ENCODE assay signal across 2 cellular contexts in genomic region chr5:6686916-6687409, GRCh38.
TF ChIP-seq lines count a peak whose summit lies in the region.

No MANE protein-coding gene starts in this region.

TF ChIP-seq in IMR-90, 13 proteins besides CTCF, POLR2A, EP300 and RAD21:
- TF ChIP-seq MXI1 (IDR thresholded peaks at IDR 0.05; ENCODE audit: borderline replicate concordance, low read depth, low read length) (peak; percentile 42; the same call in 1 of the 2 replicates), SMC3 (IDR thresholded peaks at IDR 0.05; ENCODE audit: low read depth, low read length) (peak; percentile 24; the same call in 1 of the 2 replicates), FOS (IDR thresholded peaks at IDR 0.05; ENCODE audit: low read depth, low read length) (no peak)
TF ChIP-seq in IMR-90: peak in this region for 2.

TF ChIP-seq in H1, 55 proteins besides CTCF, POLR2A, EP300 and RAD21:
- no peak for TF ChIP-seq GABPA (IDR thresholded peaks at IDR 0.05; ENCODE audit: borderline replicate concordance, insufficient read depth, low read length)
- TF ChIP-seq USF2 (IDR thresholded peaks at IDR 0.05; ENCODE audit: low read length) = no peak
- 0 out of 2 replicates have a peak, but pooled peaks have one; percentile 32 for TF ChIP-seq SP4 (IDR thresholded peaks at IDR 0.05; ENCODE audit: low read length)
- TF ChIP-seq EZH2 (IDR thresholded peaks at IDR 0.05; ENCODE audit: low read depth, low read length, severe bottlenecking) = no peak
- no peak for TF ChIP-seq E2F6 (IDR thresholded peaks at IDR 0.05)
- TF ChIP-seq RFX5 (IDR thresholded peaks at IDR 0.05; ENCODE audit: borderline replicate concordance, low read depth, low read length) = no peak
- no peak for TF ChIP-seq TCF12 (IDR thresholded peaks at IDR 0.05; ENCODE audit: low read depth, low read length)
- peak; percentile 96 for TF ChIP-seq TBP (IDR thresholded peaks at IDR 0.05; ENCODE audit: low read depth, low read length)
- TF ChIP-seq CEBPB (IDR thresholded peaks at IDR 0.05; ENCODE audit: low read depth, low read length) = no peak
- no peak for TF ChIP-seq FOSL1 (IDR thresholded peaks at IDR 0.05; ENCODE audit: insufficient read depth, low read depth, low read length)
- TF ChIP-seq BCL11A (IDR thresholded peaks at IDR 0.05; ENCODE audit: low read depth in 2 of 2, low read length in 2 of 2) = no peak
- no peak for TF ChIP-seq BACH1 (IDR thresholded peaks at IDR 0.05; ENCODE audit: low read length)
- TF ChIP-seq POLR2AphosphoS5 (IDR thresholded peaks at IDR 0.05; ENCODE audit: low read depth, low read length) = no peak
- TF ChIP-seq ASH2L (IDR thresholded peaks at IDR 0.05; ENCODE audit: low read length) = peak; percentile 62
- TF ChIP-seq SIN3A (conservative IDR thresholded peaks at IDR 0.05 in 1 of 2, IDR thresholded peaks at IDR 0.05 in 1 of 2; ENCODE audit: low read depth in 1 of 2, low read length in 2 of 2) = peak; percentile 83 to 90; a peak in 3 of 4 replicates
- TF ChIP-seq HDAC6 (IDR thresholded peaks at IDR 0.05; ENCODE audit: low read depth, low read length) = no peak
- TF ChIP-seq CREB1 (IDR thresholded peaks at IDR 0.05) = no peak
- TF ChIP-seq SAP30 (IDR thresholded peaks at IDR 0.05; ENCODE audit: insufficient read depth, insufficient replicate concordance, low read length) = peak; percentile 71
- TF ChIP-seq JUND (IDR thresholded peaks at IDR 0.05; ENCODE audit: low read length) = no peak
- TF ChIP-seq NANOG (IDR thresholded peaks at IDR 0.05; ENCODE audit: insufficient read depth, low read depth, low read length, poor library complexity, severe bottlenecking) = no peak
- peak; percentile 78 for TF ChIP-seq TEAD4 (IDR thresholded peaks at IDR 0.05; ENCODE audit: low read depth, low read length)
- TF ChIP-seq YY1 (IDR thresholded peaks at IDR 0.05; ENCODE audit: low read depth, low read length) = no peak
- peak in 1 of 2 experiments; percentile 85; a peak in 1 of 4 replicates for TF ChIP-seq HDAC2 (IDR thresholded peaks at IDR 0.05; ENCODE audit: borderline replicate concordance in 1 of 2, low read depth in 2 of 2, low read length in 2 of 2)
- no peak for TF ChIP-seq SP2 (IDR thresholded peaks at IDR 0.05; ENCODE audit: low read length)
- no peak for TF ChIP-seq POU5F1 (IDR thresholded peaks at IDR 0.05; ENCODE audit: low read depth, low read length)
- TF ChIP-seq TAF1 (IDR thresholded peaks at IDR 0.05; ENCODE audit: low read depth, low read length) = no peak
- TF ChIP-seq TAF7 (optimal IDR thresholded peaks at IDR 0.05; ENCODE audit: borderline replicate concordance, low read depth, low read length) = no peak
- no peak for TF ChIP-seq RNF2 (IDR thresholded peaks at IDR 0.05; ENCODE audit: borderline replicate concordance, low read depth, low read length, missing control alignments, poor library complexity, severe bottlenecking)
- peak; percentile 57 for TF ChIP-seq MAX (IDR thresholded peaks at IDR 0.05)
- no peak for TF ChIP-seq ZNF274 (IDR thresholded peaks at IDR 0.05; ENCODE audit: borderline replicate concordance, extremely low read depth, low read length)
- no peak for TF ChIP-seq JUN (IDR thresholded peaks at IDR 0.05; ENCODE audit: low read depth, low read length)
